8 cellular contexts compared by ENCODE assay signal in the genomic region with DNA sequence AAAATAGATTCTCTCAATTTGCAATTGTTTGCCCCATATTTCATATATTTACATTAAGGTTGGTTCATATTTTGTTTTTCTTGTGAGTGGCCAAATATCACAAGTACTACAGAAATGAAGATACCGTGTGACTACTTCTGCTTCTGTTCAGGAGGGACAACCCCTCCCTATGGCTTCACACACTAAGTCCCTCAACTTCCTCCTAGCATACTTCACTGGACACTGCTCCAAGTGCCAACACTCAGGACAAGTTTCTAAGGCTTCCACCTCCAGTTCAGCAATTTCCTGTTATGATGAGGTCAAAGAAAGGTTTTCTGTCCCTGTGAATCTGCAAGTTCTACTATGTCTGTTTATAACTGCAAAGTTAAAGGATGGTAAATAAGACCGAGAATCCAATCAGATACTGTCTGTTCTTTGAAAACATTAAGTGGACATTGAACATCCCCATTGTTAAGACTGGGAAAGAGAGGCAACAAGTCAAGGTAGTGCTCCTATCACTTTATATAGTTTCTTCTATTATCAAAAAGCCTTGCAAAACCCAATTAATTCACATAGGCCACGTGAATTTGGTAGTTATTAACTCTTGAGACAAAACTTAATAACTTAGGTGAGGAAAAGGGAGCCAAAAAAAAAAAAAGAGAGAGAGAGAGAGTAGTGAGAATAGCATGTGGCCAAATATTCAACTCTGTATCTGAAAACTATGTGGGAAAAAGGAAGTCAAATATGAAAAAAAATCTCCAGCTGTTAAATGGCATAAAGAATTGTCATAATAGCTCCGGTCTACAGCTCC.
A peak's percentile ranks its signal among the peaks of the same experiment; 100 is the strongest.
DNase-seq lines count a peak whose midpoint lies in the region; ATAC-seq and TF ChIP-seq lines count a peak whose summit lies in the region.

No MANE protein-coding gene starts in this region.

- no peak overlapping the region for H3K9ac ChIP-seq in OCI-LY1 (ENCODE audit: low read length)

- H3K9me3 ChIP-seq in OCI-LY1 (ENCODE audit: low read length): no peaks in the 10 kb centered on the region

- no peaks in the 10 kb centered on the region for H3F3A ChIP-seq in OCI-LY1 (ENCODE audit: insufficient read depth, low read length)

- H3K36me3 ChIP-seq in OCI-LY1 (ENCODE audit: insufficient read depth, low read length): no peaks in the 10 kb centered on the region

- no peak for TF ChIP-seq CTCF in OCI-LY1 (IDR thresholded peaks at IDR 0.05; ENCODE audit: low read length)
- no peak for TF ChIP-seq CTCF in fibroblast of villous mesenchyme (IDR thresholded peaks at IDR 0.05; ENCODE audit: insufficient read depth, low read depth, low read length)

- no peaks in the 10 kb centered on the region for H4K20me1 ChIP-seq in OCI-LY1 (ENCODE audit: insufficient read depth, low read length)

- ATAC-seq in GM18519 (IDR thresholded peaks at IDR 0.05; ENCODE audit: low FRiP score, unreplicated experiment): peak; percentile 96
- ATAC-seq in HG02588 (IDR thresholded peaks at IDR 0.05; ENCODE audit: unreplicated experiment): peak; percentile 99
- ATAC-seq in stimulated activated naive B cell treated with anti-CD40 and anti-IgM and Interleukin-4, amounts not matched to agents 10 μg/mL and 1 μg/mL and 100 μg/mL, for 72 hours (replicated peaks): peak; percentile 100

- DNase-seq in fibroblast of villous mesenchyme (ENCODE audit: low read depth) (no peak), NCI-H1436 treated with DMSO at 0.1 percent for 48 hours (lab: John Stamatoyannopoulos, UW) (no peak), cerebellum (ENCODE audit: low spot score) (no peak), iPS-NIHi7 (ENCODE audit: extremely low spot score) (no peak)
- peak; percentile 20 for DNase-seq in stimulated activated naive B cell treated with anti-CD40 and anti-IgM and Interleukin-4, amounts not matched to agents 10 μg/mL and 1 μg/mL and 100 μg/mL, for 72 hours

- H3K4me1 Mint-ChIP-seq in stimulated activated naive B cell treated with anti-CD40 and anti-IgM and Interleukin-4, amounts not matched to agents 10 μg/mL and 1 μg/mL and 100 μg/mL, for 72 hours: peaks cover 12 to 19% of the 10 kb centered on the region in 2 donors

- no peak overlapping the region for H3K4me2 ChIP-seq in OCI-LY1 (ENCODE audit: low read length)

- no peak overlapping the region for H2AFZ ChIP-seq in OCI-LY1 (ENCODE audit: low read length)

- H3K4me1 ChIP-seq in OCI-LY1 (ENCODE audit: insufficient read depth, low read length, severe bottlenecking): no peaks in the 10 kb centered on the region

- peak overlapping the region; percentile 66 to 71 for H3K4me3 Mint-ChIP-seq in stimulated activated naive B cell treated with anti-CD40 and anti-IgM and Interleukin-4, amounts not matched to agents 10 μg/mL and 1 μg/mL and 100 μg/mL, for 72 hours

- H3K9me3 Mint-ChIP-seq in stimulated activated naive B cell treated with anti-CD40 and anti-IgM and Interleukin-4, amounts not matched to agents 10 μg/mL and 1 μg/mL and 100 μg/mL, for 72 hours: no peaks in the 10 kb centered on the region

- no peaks in the 10 kb centered on the region for H3K36me3 Mint-ChIP-seq in stimulated activated naive B cell treated with anti-CD40 and anti-IgM and Interleukin-4, amounts not matched to agents 10 μg/mL and 1 μg/mL and 100 μg/mL, for 72 hours

- no peaks in the 10 kb centered on the region for H3K79me2 ChIP-seq in OCI-LY1 (ENCODE audit: insufficient read depth, low read length)

- H3K4me3 ChIP-seq in OCI-LY1 (ENCODE audit: low read depth, low read length, poor library complexity, severe bottlenecking): peak overlapping the region; percentile 25
- H3K4me3 ChIP-seq in fibroblast of villous mesenchyme (ENCODE audit: low read depth, low read length): peak overlapping the region; percentile 47

- no peaks in the 10 kb centered on the region for H3K9me2 ChIP-seq in OCI-LY1 (ENCODE audit: low read depth, low read length)

- H3K27me3 ChIP-seq in OCI-LY1 (ENCODE audit: insufficient read depth, low read length): no peaks in the 10 kb centered on the region

- no peak overlapping the region for H3K27ac ChIP-seq in OCI-LY1 (ENCODE audit: low read depth, low read length, poor library complexity, severe bottlenecking)

- no peaks in the 10 kb centered on the region for H3K27me3 Mint-ChIP-seq in stimulated activated naive B cell treated with anti-CD40 and anti-IgM and Interleukin-4, amounts not matched to agents 10 μg/mL and 1 μg/mL and 100 μg/mL, for 72 hours

- no peak overlapping the region for H3K27ac Mint-ChIP-seq in stimulated activated naive B cell treated with anti-CD40 and anti-IgM and Interleukin-4, amounts not matched to agents 10 μg/mL and 1 μg/mL and 100 μg/mL, for 72 hours
